Comparison of ENCODE assay signal across 12 cellular contexts in genomic region chr14:38211258-38211735, GRCh38. TPM values are rescaled to one million over a fixed set of nuclear protein-coding genes. Genes with fewer than 3 reads are reported as not detected.
DNase-seq lines count a peak whose midpoint lies in the region; ATAC-seq, FAIRE-seq and TF ChIP-seq lines count a peak whose summit lies in the region.
"Had no signal": no experiment of that assay in that cellular context is flagged by ENCODE, and none has a peak within 500 bp of the region (broad histone marks: within the 10 kb centered on the region; RNA-seq: fewer than 3 reads in every experiment).

No MANE protein-coding gene starts in this region.

- H3K27ac ChIP-seq in small intestine (ENCODE audit: low read depth in 1 of 2, low read length in 1 of 2) = no peak overlapping the region
- H3K27ac ChIP-seq: Peyer's patch had no signal

- H3K27me3 Mint-ChIP-seq in natural killer cell (ENCODE audit: low read depth in 2 of 2) = peaks cover 61 to 81% of the 10 kb centered on the region in 2 donors

- H3K27me3 ChIP-seq in H7 (ENCODE audit: control insufficient read depth, insufficient read depth, low read length) (peaks cover 75% of the 10 kb centered on the region), small intestine (ENCODE audit: control insufficient read depth in 2 of 2, insufficient read depth in 2 of 2, low read length in 2 of 2) (no peaks in the 10 kb centered on the region)
- H3K27me3 ChIP-seq: Peyer's patch had no signal

- H3K36me3 ChIP-seq in H7 (replicated peaks; ENCODE audit: control insufficient read depth, insufficient read depth, low read length) = no peaks in the 10 kb centered on the region
- peaks cover 0 to 1% of the 10 kb centered on the region in 2 donors for H3K36me3 ChIP-seq in small intestine (ENCODE audit: control insufficient read depth in 2 of 2, insufficient read depth in 2 of 2, low read length in 2 of 2)
- H3K36me3 ChIP-seq: Peyer's patch had no signal

- H3K9me3 Mint-ChIP-seq in natural killer cell = no peaks in the 10 kb centered on the region
- H3K9me3 Mint-ChIP-seq: activated naive CD4-positive, alpha-beta T cell treated with anti-CD3 and anti-CD28 coated beads, Interleukin-2, amount 50 U/mL, for 72 hours had no signal

- intact Hi-C loops in natural killer cell (cut with micrococcal nuclease) = no loop called here

- no peak overlapping the region for H3K27ac Mint-ChIP-seq in natural killer cell
- H3K27ac Mint-ChIP-seq: activated naive CD4-positive, alpha-beta T cell treated with anti-CD3 and anti-CD28 coated beads, Interleukin-2, amount 50 U/mL, for 72 hours had no signal

- H3K36me3 Mint-ChIP-seq in natural killer cell = peaks cover under 1% of the 10 kb centered on the region

- H3K4me3 ChIP-seq in H7 (ENCODE audit: insufficient read depth, low read depth, low read length) (peak overlapping the region; percentile 29), cardiac fibroblast (replicated peaks in 1 of 2; ENCODE audit: low read depth in 2 of 2, low read length in 2 of 2) (peak overlapping the region; percentile 41 to 46), small intestine (ENCODE audit: low read depth in 1 of 2, low read length in 2 of 2) (peak overlapping the region in 1 of 2 donors; percentile 72)

- no peaks in the 10 kb centered on the region for H3K9me3 ChIP-seq in small intestine (ENCODE audit: control insufficient read depth, low read depth)
- H3K9me3 ChIP-seq: Peyer's patch had no signal

- 10 to 18% (median 17%) methylated on average over 34 of the region's 34 CpGs for WGBS in small intestine, 3 donors

- no peak overlapping the region for H3K4me3 Mint-ChIP-seq in natural killer cell

- no peak for FAIRE-seq in small intestine (lab: Jason Lieb, UNC)

- TF ChIP-seq CTCF in cardiac fibroblast (IDR thresholded peaks at IDR 0.05; ENCODE audit: low read depth, low read length) (peak; percentile 7), natural killer cell (IDR thresholded peaks at IDR 0.05) (no peak)

- no peak for ATAC-seq in GM21825 (IDR thresholded peaks at IDR 0.05; ENCODE audit: unreplicated experiment)
- no peak for ATAC-seq in natural killer cell
- no peak for ATAC-seq in HG03571 (IDR thresholded peaks at IDR 0.05; ENCODE audit: unreplicated experiment)
- ATAC-seq: activated naive CD4-positive, alpha-beta T cell treated with anti-CD3 and anti-CD28 coated beads, Interleukin-2, amount 50 U/mL, for 72 hours had no signal

- H3K4me1 Mint-ChIP-seq in natural killer cell = peaks cover 0 to 10% of the 10 kb centered on the region in 2 donors

- H3K4me1 ChIP-seq in small intestine (ENCODE audit: control insufficient read depth in 2 of 2, insufficient read depth in 1 of 2, low read depth in 1 of 2, low read length in 1 of 2) = peaks cover 3% of the 10 kb centered on the region in 2 donors

- DNase-seq in H7 (peak; percentile 60), cardiac fibroblast (ENCODE audit: low read depth in 2 of 2) (peak in 1 of 2 donors; percentile 7), iris pigment epithelial cell (ENCODE audit: low read depth) (peak; percentile 10), small intestine (peak; percentile 56), natural killer cell (no peak), KG1 (lab: John Stamatoyannopoulos, UW) (no peak)
- DNase-seq: erythroblast, NCI-H1694 had no signal

RNA-seq across cellular contexts. Expression of gene SSTR1, which starts 3.6 kb away (rescaled TPM):
- total RNA-seq in H7 (2014; rRNA removed; shearing (Covaris generic)) = 2.0 and 10.8 TPM in 2 replicates
- polyA plus RNA-seq in small intestine = 10 to 100 TPM in 1 of 3 donors, 1 to 10 TPM in 2; 7.8 to 10.9 (median 8.9) TPM
- not detected for total RNA-seq in natural killer cell
- total RNA-seq: activated naive CD4-positive, alpha-beta T cell treated with anti-CD3 and anti-CD28 coated beads, Interleukin-2, amount 50 U/mL, for 72 hours had no signal

RNA-seq across cellular contexts. Expression of gene CLEC14A, which starts 44.6 kb away (rescaled TPM):
- 0.21 and 0.30 TPM in 2 replicates for total RNA-seq in H7 (2014; rRNA removed; shearing (Covaris generic))
- 10 to 100 TPM in 1 of 3 donors, 1 to 10 TPM in 1, under 1 TPM in 1; 0.45 to 47.7 (median 1.9) TPM for polyA plus RNA-seq in small intestine
- total RNA-seq in natural killer cell = not detected
- total RNA-seq: activated naive CD4-positive, alpha-beta T cell treated with anti-CD3 and anti-CD28 coated beads, Interleukin-2, amount 50 U/mL, for 72 hours had no signal

Comparison
In these comparisons a context has a peak if more than half of its experiments do, and no peak if none do; other contexts are left out.
1. DNase-seq: peak in H7 (single experiment), iris pigment epithelial cell (single experiment) and small intestine (single experiment); none in natural killer cell (single experiment) and KG1 (single experiment).